8 cellular contexts compared by ENCODE assay signal in genomic region chr2:179751184-179751809, GRCh38.
DNase-seq lines count a peak whose midpoint lies in the region; ATAC-seq and TF ChIP-seq lines count a peak whose summit lies in the region.

No MANE protein-coding gene starts in this region.

- H3K27me3 ChIP-seq in RWPE2 (ENCODE audit: insufficient read depth, poor library complexity, severe bottlenecking): no peaks in the 10 kb centered on the region
- no peaks in the 10 kb centered on the region for H3K27me3 ChIP-seq in testis

- H3K36me3 ChIP-seq in RWPE2 (ENCODE audit: low read depth) (no peaks in the 10 kb centered on the region), testis (ENCODE audit: low read depth, missing control alignments) (no peaks in the 10 kb centered on the region)

- DNase-seq in GM10266 (ENCODE audit: extremely low spot score) (peak; percentile 21), RWPE2 (ENCODE audit: low spot score) (no peak), foreskin fibroblast (peak in 1 of 2 donors; percentile 48), testis (no peak), head of caudate nucleus (no peak)
- peak; percentile 6 for DNase-seq in Jurkat, Clone E6-1 (ENCODE audit: low read depth, low spot score)

- no peak for TF ChIP-seq POLR2A in testis (IDR thresholded peaks at IDR 0.05)

- TF ChIP-seq CTCF in GM10266 (IDR thresholded peaks at IDR 0.05; ENCODE audit: control insufficient read depth, insufficient read depth, low read depth, missing control alignments) (peak; percentile 49), RWPE2 (IDR thresholded peaks at IDR 0.05; ENCODE audit: poor library complexity, severe bottlenecking) (peak; percentile 80), foreskin fibroblast (IDR thresholded peaks at IDR 0.05; ENCODE audit: low read depth, low read length) (peak; percentile 41), testis (IDR thresholded peaks at IDR 0.05) (peak; percentile 27 to 73 (median 38))

- no peaks in the 10 kb centered on the region for H3K4me1 ChIP-seq in RWPE2 (ENCODE audit: insufficient read depth, poor library complexity, severe bottlenecking)
- H3K4me1 ChIP-seq in testis: no peaks in the 10 kb centered on the region

- H3K4me3 ChIP-seq in Jurkat, Clone E6-1 (ENCODE audit: low read length): no peak overlapping the region
- H3K4me3 ChIP-seq in RWPE2 (ENCODE audit: severe bottlenecking): no peak overlapping the region
- no peak overlapping the region for H3K4me3 ChIP-seq in foreskin fibroblast (ENCODE audit: low read depth in 1 of 2, low read length in 2 of 2)
- no peak overlapping the region for H3K4me3 ChIP-seq in testis

- H3K27ac ChIP-seq in RWPE2 (ENCODE audit: poor library complexity, severe bottlenecking) (no peak overlapping the region), testis (no peak overlapping the region)

- H3K9me3 ChIP-seq in RWPE2 (ENCODE audit: severe bottlenecking) (no peaks in the 10 kb centered on the region), testis (no peaks in the 10 kb centered on the region)

- ATAC-seq in RWPE2 (ENCODE audit: low read depth): no peak
- ATAC-seq in GM21515 (IDR thresholded peaks at IDR 0.05; ENCODE audit: unreplicated experiment): no peak
- no peak for ATAC-seq in GM19463 (IDR thresholded peaks at IDR 0.05; ENCODE audit: unreplicated experiment)

- intact Hi-C loops in testis (cut with DNase I; ENCODE audit: low total_unique reads) (loop anchor here (10.0 kb wide), 1 partner anchor 326 kb away; no protein-coding TSS in a partner anchor), head of caudate nucleus (cut with DNase I) (loop anchor here (5.0 kb wide), 1 partner anchor 329 kb away; no protein-coding TSS in a partner anchor)

- WGBS in testis, 2 donors: 21 to 40% methylated on average over 4 of the region's 4 CpGs

Comparison
In these comparisons a context has a peak if more than half of its experiments do, and no peak if none do; other contexts are left out.
1. DNase-seq: peak in GM10266 (single experiment) and Jurkat, Clone E6-1 (single experiment); none in RWPE2 (single experiment), testis (single experiment) and head of caudate nucleus (0 of 42).
2. Peak in every context shown above with its lines, with median percentiles within 50 percentile points of each other: CTCF ChIP-seq.